Comparison of ENCODE assay signal across 20 cellular contexts in the genomic region with DNA sequence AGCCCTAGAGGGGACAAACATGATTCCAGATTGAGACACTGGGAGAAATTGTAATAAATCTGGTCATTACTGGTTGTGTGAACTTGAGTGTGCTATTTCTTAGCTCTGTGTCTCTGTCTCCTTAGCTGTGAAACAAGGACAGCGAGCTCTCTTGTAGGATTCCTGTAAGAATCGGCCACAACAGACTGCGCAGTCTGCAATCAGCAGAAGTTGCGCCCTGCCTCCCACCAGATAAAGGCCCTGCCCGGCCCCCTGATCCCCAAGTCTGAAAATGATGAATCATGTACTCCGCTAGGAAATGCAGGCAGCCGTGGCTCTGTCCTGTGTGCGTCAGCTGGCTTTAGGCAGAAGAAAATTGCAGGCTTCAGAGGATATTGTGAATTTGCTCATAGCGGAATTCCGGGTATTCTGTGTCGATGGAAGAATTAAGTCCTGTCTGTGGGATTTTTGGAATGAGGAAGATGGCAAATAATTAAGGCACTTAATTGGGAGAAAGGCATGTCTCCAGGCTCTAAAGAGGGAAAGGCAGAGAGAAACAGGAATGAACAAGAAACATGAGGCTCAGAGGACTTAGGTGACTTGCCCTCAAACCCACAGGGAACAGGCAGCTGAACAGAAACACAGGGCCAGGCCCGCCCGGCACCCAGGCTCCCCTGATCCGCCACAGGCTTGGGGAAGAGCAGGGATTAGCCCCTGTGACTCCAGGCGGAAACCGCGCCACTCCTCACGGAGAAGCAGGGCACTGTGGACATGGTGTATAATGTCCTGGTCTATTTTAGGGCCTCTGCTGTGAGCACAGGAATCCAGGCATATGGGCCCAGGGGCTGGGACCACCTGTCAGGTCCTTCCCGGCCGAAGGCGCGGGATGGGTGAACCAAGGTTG. TPM values are rescaled to one million over a fixed set of nuclear protein-coding genes. Genes with fewer than 3 reads are reported as not detected.
DNase-seq lines count a peak whose midpoint lies in the region; TF ChIP-seq lines count a peak whose summit lies in the region.
"Had no signal": no experiment of that assay in that cellular context is flagged by ENCODE, and none has a peak within 500 bp of the region (broad histone marks: within the 10 kb centered on the region; RNA-seq: fewer than 3 reads in every experiment).

No MANE protein-coding gene starts in this region.

- H3K79me2 ChIP-seq in neural progenitor cell (ENCODE audit: low read depth), result no peaks in the 10 kb centered on the region

- TF ChIP-seq EP300 in sigmoid colon (IDR thresholded peaks at IDR 0.05), result no peak

- H3K4me3 Mint-ChIP-seq in HFFc6, result no peak overlapping the region
- H3K4me3 Mint-ChIP-seq in neural progenitor cell, result no peak overlapping the region
- H3K4me3 Mint-ChIP-seq: T-helper 2 cell treated with Interferon-gamma antibody and Interleukin-4, amounts not matched to agents 5 μg/mL and 100 μg/mL, for 36 hours had no signal

- H3K4me2 ChIP-seq in neural progenitor cell, result no peak overlapping the region
- H3K4me2 ChIP-seq: BLaER1 treated with 17β-estradiol and CSF1 and Interleukin-3, amounts not matched to agents 10 nM and 100 nM had no signal

- H3K27me3 ChIP-seq in WERI-Rb-1 (ENCODE audit: insufficient read depth, low read depth, severe bottlenecking), result no peaks in the 10 kb centered on the region
- H3K27me3 ChIP-seq in neural progenitor cell, result no peaks in the 10 kb centered on the region
- peaks cover 0 to 27% (median 5%) of the 10 kb centered on the region in 3 donors for H3K27me3 ChIP-seq in sigmoid colon
- peaks cover 0 to 74% (median 0%) of the 10 kb centered on the region in 4 donors for H3K27me3 ChIP-seq in esophagus squamous epithelium
- H3K27me3 ChIP-seq: BLaER1 treated with 17β-estradiol and CSF1 and Interleukin-3, amounts not matched to agents 10 nM and 100 nM; SJSA1; tibial nerve had no signal

- H3K27ac ChIP-seq in WERI-Rb-1, result no peak overlapping the region
- H3K27ac ChIP-seq in neural progenitor cell, result no peak overlapping the region
- no peak overlapping the region for H3K27ac ChIP-seq in sigmoid colon
- no peak overlapping the region for H3K27ac ChIP-seq in esophagus squamous epithelium
- H3K27ac ChIP-seq: BLaER1 treated with 17β-estradiol and CSF1 and Interleukin-3, amounts not matched to agents 10 nM and 100 nM; coronary artery; SJSA1; tibial nerve had no signal

- no peaks in the 10 kb centered on the region for H4K20me1 ChIP-seq in neural progenitor cell (ENCODE audit: low read depth)
- H4K20me1 ChIP-seq: BLaER1 treated with 17β-estradiol and CSF1 and Interleukin-3, amounts not matched to agents 10 nM and 100 nM had no signal

- no peak for TF ChIP-seq POLR2A in sigmoid colon (IDR thresholded peaks at IDR 0.05)
- TF ChIP-seq POLR2A in esophagus squamous epithelium (IDR thresholded peaks at IDR 0.05), result no peak

- H2AFZ ChIP-seq in neural progenitor cell (replicated peaks), result no peak overlapping the region

- TF ChIP-seq CTCF in HFFc6 (IDR thresholded peaks at IDR 0.05) (no peak), WERI-Rb-1 (IDR thresholded peaks at IDR 0.05; ENCODE audit: low read depth, low read length) (no peak), fibroblast of pulmonary artery (IDR thresholded peaks at IDR 0.05; ENCODE audit: low read length, missing control alignments) (no peak), neural progenitor cell (IDR thresholded peaks at IDR 0.05) (no peak), sigmoid colon (IDR thresholded peaks at IDR 0.05) (no peak), esophagus squamous epithelium (IDR thresholded peaks at IDR 0.05) (no peak)

- no peak overlapping the region for H3K4me3 ChIP-seq in WERI-Rb-1 (ENCODE audit: low read depth, low read length)
- no peak overlapping the region for H3K4me3 ChIP-seq in fibroblast of pulmonary artery (replicated peaks; ENCODE audit: low read depth, low read length)
- H3K4me3 ChIP-seq in neural progenitor cell, result no peak overlapping the region
- no peak overlapping the region for H3K4me3 ChIP-seq in sigmoid colon
- H3K4me3 ChIP-seq in esophagus squamous epithelium, result no peak overlapping the region
- H3K4me3 ChIP-seq: BLaER1 treated with 17β-estradiol and CSF1 and Interleukin-3, amounts not matched to agents 10 nM and 100 nM; coronary artery; SJSA1; tibial nerve had no signal

- H3K36me3 ChIP-seq in WERI-Rb-1, result no peaks in the 10 kb centered on the region
- no peaks in the 10 kb centered on the region for H3K36me3 ChIP-seq in neural progenitor cell
- H3K36me3 ChIP-seq in sigmoid colon, result no peaks in the 10 kb centered on the region
- H3K36me3 ChIP-seq in esophagus squamous epithelium, result no peaks in the 10 kb centered on the region
- H3K36me3 ChIP-seq: BLaER1 treated with 17β-estradiol and CSF1 and Interleukin-3, amounts not matched to agents 10 nM and 100 nM; SJSA1; tibial nerve had no signal

- WGBS in sigmoid colon, 2 donors, result 93% methylated on average over 22 of the region's 22 CpGs
- 39 to 41% methylated on average over 13 to 16 of the region's 22 CpGs for WGBS in esophagus squamous epithelium, 2 donors

- H3K9me3 ChIP-seq in WERI-Rb-1 (ENCODE audit: severe bottlenecking) (no peaks in the 10 kb centered on the region), neural progenitor cell (ENCODE audit: low read depth) (no peaks in the 10 kb centered on the region), sigmoid colon (no peaks in the 10 kb centered on the region), esophagus squamous epithelium (no peaks in the 10 kb centered on the region)
- H3K9me3 ChIP-seq: BLaER1 treated with 17β-estradiol and CSF1 and Interleukin-3, amounts not matched to agents 10 nM and 100 nM; SJSA1; tibial nerve had no signal

- peak overlapping the region; percentile 60 for H3K27ac Mint-ChIP-seq in HFFc6
- peak overlapping the region; percentile 17 for H3K27ac Mint-ChIP-seq in neural progenitor cell
- H3K27ac Mint-ChIP-seq: T-helper 2 cell treated with Interferon-gamma antibody and Interleukin-4, amounts not matched to agents 5 μg/mL and 100 μg/mL, for 36 hours had no signal

- no peaks in the 10 kb centered on the region for H3K9me3 Mint-ChIP-seq in HFFc6
- peaks cover 4% of the 10 kb centered on the region for H3K9me3 Mint-ChIP-seq in neural progenitor cell
- H3K9me3 Mint-ChIP-seq: T-helper 2 cell treated with Interferon-gamma antibody and Interleukin-4, amounts not matched to agents 5 μg/mL and 100 μg/mL, for 36 hours had no signal

- intact Hi-C loops in sigmoid colon (cut with DNase I), result no loop called here
- intact Hi-C loops in esophagus squamous epithelium (cut with DNase I), result no loop called here

- DNase-seq in HFFc6 (peak; percentile 26), WERI-Rb-1 (peak; percentile 39), fibroblast of pulmonary artery (ENCODE audit: low read depth) (peak; percentile 86), neural progenitor cell (ENCODE audit: low spot score) (no peak), sigmoid colon (no peak), NCI-H2081 (lab: John Stamatoyannopoulos, UW) (no peak), esophagus squamous epithelium (lab: John Stamatoyannopoulos, UW) (no peak)
- no peak for DNase-seq in activated effector memory CD4-positive, alpha-beta T cell treated with Interleukin-2 at 50 U/mL for 16 hours
- DNase-seq: activated naive CD4-positive, alpha-beta T cell; DMS 273 treated with DMSO at 0.1 percent for 48 hours; GOT3; kidney glomerular epithelial cell; NCI-H1930; NCI-H510A treated with DMSO at 0.1 percent for 48 hours; stimulated activated naive CD4-positive, alpha-beta T cell had no signal

- H3K4me1 Mint-ChIP-seq in HFFc6 (ENCODE audit: low read depth) (peaks cover 7% of the 10 kb centered on the region; the same call in 1 of the 2 replicates), neural progenitor cell (peaks cover 42% of the 10 kb centered on the region)

- H3F3A ChIP-seq in neural progenitor cell (ENCODE audit: low read depth), result peaks cover 8% of the 10 kb centered on the region

- H3K27me3 Mint-ChIP-seq in HFFc6 (ENCODE audit: insufficient read depth), result peaks cover 34% of the 10 kb centered on the region
- peaks cover 8% of the 10 kb centered on the region for H3K27me3 Mint-ChIP-seq in neural progenitor cell (ENCODE audit: insufficient read depth, low read depth)

- H3K36me3 Mint-ChIP-seq in HFFc6 (ENCODE audit: low read depth), result no peaks in the 10 kb centered on the region
- no peaks in the 10 kb centered on the region for H3K36me3 Mint-ChIP-seq in neural progenitor cell

- H3K9ac ChIP-seq in neural progenitor cell, result no peak overlapping the region
- H3K9ac ChIP-seq: BLaER1 treated with 17β-estradiol and CSF1 and Interleukin-3, amounts not matched to agents 10 nM and 100 nM had no signal

- peaks cover 16% of the 10 kb centered on the region for H3K4me1 ChIP-seq in neural progenitor cell
- no peaks in the 10 kb centered on the region for H3K4me1 ChIP-seq in sigmoid colon
- peaks cover 0 to 7% (median 0%) of the 10 kb centered on the region in 3 donors for H3K4me1 ChIP-seq in esophagus squamous epithelium
- H3K4me1 ChIP-seq: BLaER1 treated with 17β-estradiol and CSF1 and Interleukin-3, amounts not matched to agents 10 nM and 100 nM; tibial nerve had no signal

RNA-seq across cellular contexts. Expression of gene MEG3, which starts 34.9 kb away (rescaled TPM):
- 100 to 1,000 TPM; 151 to 262 (median 250) TPM for total RNA-seq in HFFc6 (2021; fragmentation: NEBNext Ultra II Directional; extraction: Animal tissue kit (Norgen Biotek cat#: 25700))
- 7.3 and 10.6 TPM in 2 replicates for total RNA-seq in neural progenitor cell (ENCODE audit: low replicate concordance)
- 100 to 1,000 TPM in 1 of 4 donors, 10 to 100 TPM in 3; 28.0 to 168 (median 36.6) TPM for total RNA-seq in sigmoid colon
- polyA plus RNA-seq in sigmoid colon, result 10 to 100 TPM in 1 of 3 donors, 1 to 10 TPM in 2; 3.5 to 18.0 (median 7.8) TPM
- 10 to 100 TPM in 1 of 4 donors, 1 to 10 TPM in 3; 1.2 to 18.9 (median 3.5) TPM for total RNA-seq in esophagus squamous epithelium

Comparison
In these comparisons a context has a peak if more than half of its experiments do, and no peak if none do; other contexts are left out.
1. DNase-seq: peak in HFFc6 (single experiment), WERI-Rb-1 (single experiment) and fibroblast of pulmonary artery (single experiment); none in neural progenitor cell (single experiment), activated effector memory CD4-positive, alpha-beta T cell treated with Interleukin-2 at 50 U/mL for 16 hours (single experiment), sigmoid colon (single experiment), NCI-H2081 (0 of 2) and esophagus squamous epithelium (single experiment).